In the genomic region with DNA sequence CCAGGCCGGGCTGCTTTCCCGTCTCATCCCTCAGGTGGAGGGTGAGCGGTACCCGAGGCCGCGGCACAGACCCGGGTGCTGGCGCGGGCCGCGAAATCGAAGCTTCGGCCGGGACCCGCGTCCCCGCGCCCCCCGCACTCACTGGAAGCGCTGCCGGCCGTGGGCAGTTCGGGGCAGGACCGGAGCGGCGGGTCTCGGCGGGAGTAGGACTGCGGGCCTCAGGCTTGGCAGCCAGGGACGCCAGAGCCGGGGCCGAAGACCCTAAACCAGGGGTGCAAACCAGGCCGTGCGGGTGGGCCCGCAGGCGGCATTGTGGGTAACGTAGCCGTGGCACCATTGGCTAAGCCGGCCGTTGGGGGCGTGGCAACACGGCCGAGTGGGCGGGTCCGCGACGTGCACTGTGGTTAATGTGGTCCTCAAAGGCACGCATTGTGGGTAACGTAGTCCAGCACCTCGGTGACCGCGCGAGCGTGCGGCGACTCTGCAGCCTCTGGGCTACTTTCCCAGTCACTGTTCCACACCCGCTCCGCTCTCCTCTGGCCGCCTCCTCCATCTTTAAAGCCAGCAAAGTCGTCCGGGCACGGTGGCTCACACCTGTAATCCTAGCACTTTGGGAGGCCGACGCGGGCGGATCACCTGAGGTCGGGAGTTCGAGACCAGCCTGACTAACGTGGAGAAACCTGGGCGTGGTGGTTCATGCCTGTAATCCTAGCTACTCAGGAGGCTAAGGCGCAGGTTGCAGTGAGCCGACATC, we compare ENCODE assay signal across 8 cellular contexts. TPM values are rescaled to one million over a fixed set of nuclear protein-coding genes. Genes with fewer than 3 reads are reported as not detected.
DNase-seq lines count a peak whose midpoint lies in the region; ATAC-seq and TF ChIP-seq lines count a peak whose summit lies in the region.

A gene (minus strand): TSS at position 288 of the 754 bp plus-strand sequence. CDS start 1,184 bp downstream, outside the sequence.

- peak in 2 of 9 donors; percentile 6 to 12 for TF ChIP-seq CTCF in heart right ventricle (IDR thresholded peaks at IDR 0.05)
- TF ChIP-seq CTCF in upper lobe of left lung (IDR thresholded peaks at IDR 0.05): peak in 1 of 6 experiments; percentile 13

- DNase-seq in NCI-H146 treated with DMSO at 0.1 percent for 48 hours (lab: John Stamatoyannopoulos, UW; ENCODE audit: unreplicated experiment) (peak; percentile 96), T-helper 1 cell (peak; percentile 82 to 94 (median 90)), amniotic epithelial cell (ENCODE audit: low read depth) (peak; percentile 93), heart right ventricle (peak; percentile 99), posterior cingulate gyrus (peak; percentile 97 to 100 (median 99)), upper lobe of left lung (peak; percentile 99 to 100)

- H3K4me1 ChIP-seq in heart right ventricle (peaks cover 12 to 44% (median 32%) of the 10 kb centered on the region in 9 donors), upper lobe of left lung (peaks cover 26 to 38% (median 32%) of the 10 kb centered on the region in 4 donors)

- peak; percentile 64 for TF ChIP-seq POLR2A in GM15510 (IDR thresholded peaks at IDR 0.05; ENCODE audit: borderline replicate concordance, extremely low read depth, insufficient read length)
- TF ChIP-seq POLR2A in upper lobe of left lung (IDR thresholded peaks at IDR 0.05): peak in 2 of 4 donors; percentile 49 to 74

- H3K27ac ChIP-seq in heart right ventricle (peak within 1 kb of the TSS; percentile 51 to 93 (median 88)), upper lobe of left lung (peak within 1 kb of the TSS; percentile 74 to 91 (median 90))

- WGBS in heart right ventricle, 2 donors: 4% methylated on average over 64 to 72 of the region's 72 CpGs
- 4 to 11% methylated on average over 24 to 28 of the region's 72 CpGs for WGBS in upper lobe of left lung, 2 donors

- peaks cover 0 to 34% (median 17%) of the 10 kb centered on the region in 9 donors for H3K36me3 ChIP-seq in heart right ventricle
- H3K36me3 ChIP-seq in upper lobe of left lung: peaks cover under 1 to 32% (median 24%) of the 10 kb centered on the region in 4 donors

- H3K27me3 ChIP-seq in heart right ventricle (no peaks in the 10 kb centered on the region), upper lobe of left lung (no peaks in the 10 kb centered on the region)

- intact Hi-C loops in heart right ventricle (cut with DNase I) (loop anchor here in 4 of 10 donors (2.0 to 5.0 kb wide), 4 partner anchors 35 to 190 kb away; a partner anchor contains a TSS), posterior cingulate gyrus (cut with DNase I) (loop anchor here (1.0 to 5.0 kb wide), 3 partner anchors 32 to 80 kb away; a partner anchor contains a TSS)

- TF ChIP-seq EP300 in upper lobe of left lung (IDR thresholded peaks at IDR 0.05): no peak

- H3K9me3 ChIP-seq in heart right ventricle (no peaks in the 10 kb centered on the region), upper lobe of left lung (no peaks in the 10 kb centered on the region)

- ATAC-seq in HG02884 (IDR thresholded peaks at IDR 0.05; ENCODE audit: unreplicated experiment): peak; percentile 83
- ATAC-seq in heart right ventricle: peak; percentile 94 to 97 (median 96)
- peak; percentile 97 for ATAC-seq in upper lobe of left lung (ENCODE audit: low FRiP score in 2 of 2)

- peak within 1 kb of the TSS; percentile 79 to 99 (median 86) for H3K4me3 ChIP-seq in heart right ventricle
- peak within 1 kb of the TSS; percentile 87 to 99 (median 98) for H3K4me3 ChIP-seq in upper lobe of left lung

RNA-seq across cellular contexts. Expression of the gene that starts here (rescaled TPM):
- 1 to 10 TPM; 4.3 to 9.9 (median 8.1) TPM for total RNA-seq in heart right ventricle
- polyA plus RNA-seq in heart right ventricle: 10 to 100 TPM in 1 of 2 donors, 1 to 10 TPM in 1; 3.8 to 10.5 TPM
- 10 to 100 TPM; 10.1 to 17.5 (median 13.2) TPM for total RNA-seq in upper lobe of left lung

Comparison
In these comparisons a context has a peak if more than half of its experiments do, and no peak if none do; other contexts are left out.
1. Peak in every context shown above with its lines: DNase-seq, ATAC-seq, H3K4me3 ChIP-seq and H3K27ac ChIP-seq.